In genomic region chr18:75159238-75159518, GRCh38 we compare ENCODE assay signal across 1 cellular context.
TF ChIP-seq lines count a peak whose summit lies in the region.

No MANE protein-coding gene starts in this region.

TF ChIP-seq in H1, 55 proteins besides CTCF, POLR2A, EP300 and RAD21:
- TF ChIP-seq CHD1 (IDR thresholded peaks at IDR 0.05; ENCODE audit: low read depth, low read length) (no peak), CHD7 (IDR thresholded peaks at IDR 0.05; ENCODE audit: insufficient replicate concordance, low read length) (no peak), BCL11A (IDR thresholded peaks at IDR 0.05; ENCODE audit: low read depth in 2 of 2, low read length in 2 of 2) (no peak), POU5F1 (IDR thresholded peaks at IDR 0.05; ENCODE audit: low read depth, low read length) (no peak), BACH1 (IDR thresholded peaks at IDR 0.05; ENCODE audit: low read length) (no peak), RBBP5 (IDR thresholded peaks at IDR 0.05; ENCODE audit: borderline replicate concordance, low read depth, low read length) (no peak), RXRA (IDR thresholded peaks at IDR 0.05; ENCODE audit: insufficient read depth, low read depth, low read length) (no peak), CEBPB (IDR thresholded peaks at IDR 0.05; ENCODE audit: low read depth, low read length) (no peak), JUND (IDR thresholded peaks at IDR 0.05; ENCODE audit: low read length) (no peak), SRF (IDR thresholded peaks at IDR 0.05; ENCODE audit: low read depth, low read length) (no peak), CTBP2 (IDR thresholded peaks at IDR 0.05; ENCODE audit: borderline replicate concordance, insufficient read depth, insufficient read length, low read length) (no peak), TCF12 (IDR thresholded peaks at IDR 0.05; ENCODE audit: low read depth, low read length) (no peak), SP2 (IDR thresholded peaks at IDR 0.05; ENCODE audit: low read length) (no peak), ZNF274 (IDR thresholded peaks at IDR 0.05; ENCODE audit: borderline replicate concordance, extremely low read depth, low read length) (no peak), USF2 (IDR thresholded peaks at IDR 0.05; ENCODE audit: low read length) (no peak), ASH2L (IDR thresholded peaks at IDR 0.05; ENCODE audit: low read length) (no peak), MAFK (IDR thresholded peaks at IDR 0.05; ENCODE audit: low read depth, low read length) (no peak), KDM5A (IDR thresholded peaks at IDR 0.05; ENCODE audit: low read length) (no peak)
